ENCODE assay signal across 8 cellular contexts in the genomic region with DNA sequence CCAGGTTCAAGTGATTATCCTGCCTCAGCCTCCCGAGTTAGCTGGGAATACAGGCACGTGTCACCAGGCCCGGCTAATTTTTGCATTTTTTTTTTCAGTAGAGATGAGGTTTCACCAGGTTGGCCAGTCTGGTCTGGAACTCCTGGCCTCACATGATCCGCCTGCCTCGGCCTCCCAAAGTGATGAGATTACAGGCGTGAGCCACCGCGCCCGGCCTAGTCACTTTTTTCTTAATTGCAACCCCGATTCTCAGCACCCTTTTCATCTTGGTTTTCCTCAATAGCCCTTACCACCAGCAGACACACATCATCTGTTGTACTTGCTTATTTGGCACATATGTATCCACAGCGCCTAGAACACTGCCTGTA. TPM values are rescaled to one million over a fixed set of nuclear protein-coding genes. Genes with fewer than 3 reads are reported as not detected.
DNase-seq lines count a peak whose midpoint lies in the region; ATAC-seq and TF ChIP-seq lines count a peak whose summit lies in the region.

No MANE protein-coding gene starts in this region.

- H3K9me3 ChIP-seq in ES-I3 (ENCODE audit: control insufficient read depth, insufficient read depth, low read length): no peaks in the 10 kb centered on the region
- H3K9me3 ChIP-seq in SJCRH30 (replicated peaks): no peaks in the 10 kb centered on the region
- H3K9me3 ChIP-seq in esophagus squamous epithelium: no peaks in the 10 kb centered on the region

- H3K36me3 Mint-ChIP-seq in progenitor cell of endocrine pancreas (ENCODE audit: insufficient read depth): peaks cover 5% of the 10 kb centered on the region

- H3K4me1 ChIP-seq in ES-I3 (ENCODE audit: insufficient read depth, low read length) (peaks cover 4% of the 10 kb centered on the region; the same call in 1 of the 2 replicates), SJCRH30 (peaks cover 3% of the 10 kb centered on the region; the same call in 1 of the 2 replicates), esophagus squamous epithelium (peaks cover 16 to 54% (median 31%) of the 10 kb centered on the region in 3 donors)

- ATAC-seq in GM21528 (IDR thresholded peaks at IDR 0.05; ENCODE audit: low FRiP score, unreplicated experiment): no peak
- no peak for ATAC-seq in GM18511 (IDR thresholded peaks at IDR 0.05; ENCODE audit: unreplicated experiment)
- no peak for ATAC-seq in GM21619 (IDR thresholded peaks at IDR 0.05; ENCODE audit: unreplicated experiment)

- H3K27me3 ChIP-seq in SJCRH30: no peaks in the 10 kb centered on the region
- H3K27me3 ChIP-seq in esophagus squamous epithelium: no peaks in the 10 kb centered on the region

- H3K27ac ChIP-seq in SJCRH30 (no peak overlapping the region), esophagus squamous epithelium (peak overlapping the region; percentile 78 to 92 (median 88))

- peaks cover 3% of the 10 kb centered on the region for H3K27me3 Mint-ChIP-seq in progenitor cell of endocrine pancreas

- H3K4me1 Mint-ChIP-seq in progenitor cell of endocrine pancreas (ENCODE audit: low read depth): peaks cover 16% of the 10 kb centered on the region

- peaks cover 14% of the 10 kb centered on the region for H3K36me3 ChIP-seq in ES-I3 (ENCODE audit: insufficient read depth, low read length)
- peaks cover 27% of the 10 kb centered on the region for H3K36me3 ChIP-seq in SJCRH30
- H3K36me3 ChIP-seq in esophagus squamous epithelium: peaks cover 16 to 29% (median 18%) of the 10 kb centered on the region in 3 donors

- TF ChIP-seq CTCF in esophagus squamous epithelium (IDR thresholded peaks at IDR 0.05) (no peak), progenitor cell of endocrine pancreas (IDR thresholded peaks at IDR 0.05; ENCODE audit: unreplicated experiment) (no peak)

- intact Hi-C loops in esophagus squamous epithelium (cut with DNase I): loop anchor here (10.0 kb wide), 1 partner anchor 60 kb away; a partner anchor contains a TSS

- TF ChIP-seq POLR2A in esophagus squamous epithelium (IDR thresholded peaks at IDR 0.05): no peak

- peak overlapping the region; percentile 45 for H3K27ac Mint-ChIP-seq in progenitor cell of endocrine pancreas

- no peaks in the 10 kb centered on the region for H3K9me3 Mint-ChIP-seq in progenitor cell of endocrine pancreas (ENCODE audit: low read depth)

- WGBS in esophagus squamous epithelium, 2 donors: 55 to 63% methylated on average over 8 to 11 of the region's 11 CpGs

- no peak for DNase-seq in SJCRH30
- no peak for DNase-seq in esophagus squamous epithelium (lab: John Stamatoyannopoulos, UW)
- DNase-seq in progenitor cell of endocrine pancreas (ENCODE audit: low spot score, unreplicated experiment): no peak
- DNase-seq in GM03348 (ENCODE audit: low spot score): no peak

- peak overlapping the region; percentile 86 for H3K4me3 Mint-ChIP-seq in progenitor cell of endocrine pancreas (ENCODE audit: low read depth)

- peak overlapping the region; percentile 90 for H3K9ac ChIP-seq in ES-I3 (ENCODE audit: low read depth, low read length)

- H3K4me3 ChIP-seq in SJCRH30 (peak overlapping the region; percentile 93), esophagus squamous epithelium (peak overlapping the region; percentile 69 to 87 (median 84))

RNA-seq across cellular contexts. Expression of a gene that starts 0.6 kb away (rescaled TPM):
- 239 and 241 TPM in 2 replicates for total RNA-seq in SJCRH30 (2014; rRNA removed; shearing (Covaris generic))
- total RNA-seq in esophagus squamous epithelium (100 to 1,000 TPM in 3 of 4 donors, 10 to 100 TPM in 1; 99.9 to 336 (median 265) TPM), progenitor cell of endocrine pancreas (147 and 150 TPM in 2 replicates)

RNA-seq across cellular contexts. Expression of a gene that starts 39.8 kb away (rescaled TPM):
- total RNA-seq in SJCRH30 (2014; rRNA removed; shearing (Covaris generic)): 15.7 and 17.2 TPM in 2 replicates
- total RNA-seq in esophagus squamous epithelium: 10 to 100 TPM in 1 of 4 donors, 1 to 10 TPM in 3; 7.9 to 15.1 (median 9.1) TPM
- total RNA-seq in progenitor cell of endocrine pancreas: 18.1 and 20.1 TPM in 2 replicates
